ENCODE assay signal across 2 cellular contexts in genomic region chr3:133773732-133774131, GRCh38.
TF ChIP-seq lines count a peak whose summit lies in the region.

No MANE protein-coding gene starts in this region.

TF ChIP-seq in HepG2, 621 proteins besides CTCF, POLR2A, EP300 and RAD21:
- TF ChIP-seq NFIC (IDR thresholded peaks at IDR 0.05; ENCODE audit: low read length) (0 out of 2 replicates have a peak, but pooled peaks have one; percentile 2), MTA3 (CRISPR knock-in tag; IDR thresholded peaks at IDR 0.05) (no peak), NFRKB (IDR thresholded peaks at IDR 0.05) (no peak), MBD4 (IDR thresholded peaks at IDR 0.05; ENCODE audit: borderline replicate concordance, low read length) (peak; percentile 5; the same call in 1 of the 2 replicates), POLR2G (IDR thresholded peaks at IDR 0.05; ENCODE audit: low read depth, low read length) (0 out of 2 replicates have a peak, but pooled peaks have one; percentile 35), SSRP1 (CRISPR knock-in tag; IDR thresholded peaks at IDR 0.05) (no peak), RBM22 (optimal IDR thresholded peaks at IDR 0.05; ENCODE audit: low read length) (peak; percentile 81)
TF ChIP-seq in HepG2: peak in this region for 4.

TF ChIP-seq in GM23338, 12 proteins besides CTCF, POLR2A, EP300 and RAD21:
- no peak for TF ChIP-seq JUNB (IDR thresholded peaks at IDR 0.05; ENCODE audit: unreplicated experiment)
- TF ChIP-seq ZNF331 (CRISPR knock-in tag; IDR thresholded peaks at IDR 0.05; ENCODE audit: low read depth) = no peak
- no peak for TF ChIP-seq EZH2phosphoT487 (IDR thresholded peaks at IDR 0.05; ENCODE audit: unreplicated experiment)
- TF ChIP-seq EZH2 (IDR thresholded peaks at IDR 0.05; ENCODE audit: low read depth, unreplicated experiment) = no peak
- TF ChIP-seq NANOG (IDR thresholded peaks at IDR 0.05; ENCODE audit: borderline replicate concordance) = no peak
- no peak for TF ChIP-seq ZNF462 (CRISPR knock-in tag; IDR thresholded peaks at IDR 0.05)
- TF ChIP-seq, protein P1, sequence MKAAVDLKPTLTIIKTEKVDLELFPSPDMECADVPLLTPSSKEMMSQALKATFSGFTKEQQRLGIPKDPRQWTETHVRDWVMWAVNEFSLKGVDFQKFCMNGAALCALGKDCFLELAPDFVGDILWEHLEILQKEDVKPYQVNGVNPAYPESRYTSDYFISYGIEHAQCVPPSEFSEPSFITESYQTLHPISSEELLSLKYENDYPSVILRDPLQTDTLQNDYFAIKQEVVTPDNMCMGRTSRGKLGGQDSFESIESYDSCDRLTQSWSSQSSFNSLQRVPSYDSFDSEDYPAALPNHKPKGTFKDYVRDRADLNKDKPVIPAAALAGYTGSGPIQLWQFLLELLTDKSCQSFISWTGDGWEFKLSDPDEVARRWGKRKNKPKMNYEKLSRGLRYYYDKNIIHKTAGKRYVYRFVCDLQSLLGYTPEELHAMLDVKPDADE (IDR thresholded peaks at IDR 0.05) = no peak
- TF ChIP-seq REST (IDR thresholded peaks at IDR 0.05; ENCODE audit: unreplicated experiment) = no peak
- TF ChIP-seq ZNF114 (CRISPR knock-in tag; IDR thresholded peaks at IDR 0.05) = no peak
- no peak for TF ChIP-seq POLR2AphosphoS5 (IDR thresholded peaks at IDR 0.05; ENCODE audit: low read depth)
- TF ChIP-seq STAT1 (IDR thresholded peaks at IDR 0.05; ENCODE audit: unreplicated experiment) = no peak
- TF ChIP-seq CREB1 (CRISPR knock-in tag; IDR thresholded peaks at IDR 0.05; ENCODE audit: low read depth) = no peak
